In the genomic region with DNA sequence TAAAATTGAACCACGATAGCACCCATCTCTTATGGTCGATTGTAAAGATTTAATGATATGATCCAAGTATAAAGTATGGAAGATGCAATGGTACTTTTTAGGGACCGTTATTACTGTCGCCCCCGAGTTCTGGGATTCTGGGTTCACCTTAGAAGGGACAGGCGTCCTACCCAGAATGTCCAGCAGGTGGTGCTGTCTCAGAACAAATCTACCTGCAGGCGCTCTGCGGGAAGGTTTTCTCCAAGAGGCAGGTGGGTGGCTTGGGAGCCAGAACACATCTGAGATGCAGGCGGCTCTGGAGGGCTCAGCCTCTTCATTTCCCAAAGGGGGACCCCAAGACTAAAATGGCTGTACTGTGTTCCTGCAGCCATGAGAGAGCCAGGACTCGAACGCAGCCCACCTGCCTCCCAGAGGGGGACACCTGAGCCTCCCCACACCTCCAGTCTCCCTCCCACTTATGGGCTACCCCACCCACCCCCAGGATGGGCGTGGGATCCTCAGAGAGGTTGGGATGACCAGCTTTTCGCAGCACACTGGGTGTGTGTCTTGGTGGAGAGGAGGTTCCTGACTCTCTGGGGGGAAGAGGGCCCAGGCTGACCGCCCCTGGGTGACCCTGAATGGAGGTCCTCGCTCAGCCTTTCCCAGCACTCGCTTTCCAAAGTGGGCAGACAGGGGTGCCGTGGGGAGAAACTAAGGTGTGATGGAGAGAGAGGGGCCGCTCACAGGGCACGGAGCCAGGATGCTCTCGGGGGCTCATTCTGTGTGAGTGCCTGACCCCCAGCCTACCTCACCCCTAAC, we compare ENCODE assay signal across 9 cellular contexts. TPM values are rescaled to one million over a fixed set of nuclear protein-coding genes. Genes with fewer than 3 reads are reported as not detected.
DNase-seq lines count a peak whose midpoint lies in the region; ATAC-seq, FAIRE-seq and TF ChIP-seq lines count a peak whose summit lies in the region.
"Had no signal": no experiment of that assay in that cellular context is flagged by ENCODE, and none has a peak within 500 bp of the region (broad histone marks: within the 10 kb centered on the region; RNA-seq: fewer than 3 reads in every experiment).

No MANE protein-coding gene starts in this region.

- peak; percentile 76 for DNase-seq in DMS 273 (lab: John Stamatoyannopoulos, UW; ENCODE audit: unreplicated experiment)
- no peak for DNase-seq in DMS 273 treated with DMSO at 0.1 percent for 48 hours (lab: John Stamatoyannopoulos, UW)
- peak; percentile 46 for DNase-seq in NCI-H128 (lab: John Stamatoyannopoulos, UW; ENCODE audit: unreplicated experiment)
- peak; percentile 82 for DNase-seq in WERI-Rb-1
- DNase-seq in bronchial epithelial cell (ENCODE audit: low read depth), result peak; percentile 45
- DNase-seq in left kidney (ENCODE audit: low read depth, low spot score), result peak; percentile 83
- DNase-seq in stimulated activated CD4-positive, alpha-beta T cell treated with anti-CD3 and anti-CD28 coated beads, Interleukin-4, amount 100 ng/mL, for 48 hours (ENCODE audit: low read depth in 2 of 2), result peak; percentile 66 to 80

- peak; percentile 84 for TF ChIP-seq CTCF in WERI-Rb-1 (IDR thresholded peaks at IDR 0.05; ENCODE audit: low read depth, low read length)
- peak; percentile 88 for TF ChIP-seq CTCF in bronchial epithelial cell (IDR thresholded peaks at IDR 0.05; ENCODE audit: insufficient read depth, low read length, severe bottlenecking)

- no peaks in the 10 kb centered on the region; the same call in 1 of the 2 replicates for H3K36me3 ChIP-seq in WERI-Rb-1
- no peaks in the 10 kb centered on the region for H3K36me3 ChIP-seq in bronchial epithelial cell (ENCODE audit: control insufficient read depth, insufficient read depth, low read length)

- no peak for ATAC-seq in HG03280 (IDR thresholded peaks at IDR 0.05; ENCODE audit: unreplicated experiment)

- no peak overlapping the region for H3K4me3 ChIP-seq in WERI-Rb-1 (ENCODE audit: low read depth, low read length)
- H3K4me3 ChIP-seq in bronchial epithelial cell (ENCODE audit: low read depth, low read length), result no peak overlapping the region

- H3K27ac ChIP-seq in WERI-Rb-1, result no peak overlapping the region

- H3K27me3 ChIP-seq in WERI-Rb-1 (ENCODE audit: insufficient read depth, low read depth, severe bottlenecking) (no peaks in the 10 kb centered on the region), bronchial epithelial cell (ENCODE audit: control insufficient read depth, insufficient read depth, low read length) (peaks cover 2% of the 10 kb centered on the region)

- FAIRE-seq in bronchial epithelial cell (lab: Jason Lieb, UNC), result no peak
- FAIRE-seq: A204.1 had no signal

- peaks cover 4% of the 10 kb centered on the region for H3K9me3 ChIP-seq in WERI-Rb-1 (ENCODE audit: severe bottlenecking)

RNA-seq across cellular contexts. Expression of a gene that starts 28.1 kb away (rescaled TPM):
- under 0.01 TPM in 1 of 2 replicates, not detected in the other for total RNA-seq in bronchial epithelial cell
